8 cellular contexts compared by ENCODE assay signal in the genomic region with DNA sequence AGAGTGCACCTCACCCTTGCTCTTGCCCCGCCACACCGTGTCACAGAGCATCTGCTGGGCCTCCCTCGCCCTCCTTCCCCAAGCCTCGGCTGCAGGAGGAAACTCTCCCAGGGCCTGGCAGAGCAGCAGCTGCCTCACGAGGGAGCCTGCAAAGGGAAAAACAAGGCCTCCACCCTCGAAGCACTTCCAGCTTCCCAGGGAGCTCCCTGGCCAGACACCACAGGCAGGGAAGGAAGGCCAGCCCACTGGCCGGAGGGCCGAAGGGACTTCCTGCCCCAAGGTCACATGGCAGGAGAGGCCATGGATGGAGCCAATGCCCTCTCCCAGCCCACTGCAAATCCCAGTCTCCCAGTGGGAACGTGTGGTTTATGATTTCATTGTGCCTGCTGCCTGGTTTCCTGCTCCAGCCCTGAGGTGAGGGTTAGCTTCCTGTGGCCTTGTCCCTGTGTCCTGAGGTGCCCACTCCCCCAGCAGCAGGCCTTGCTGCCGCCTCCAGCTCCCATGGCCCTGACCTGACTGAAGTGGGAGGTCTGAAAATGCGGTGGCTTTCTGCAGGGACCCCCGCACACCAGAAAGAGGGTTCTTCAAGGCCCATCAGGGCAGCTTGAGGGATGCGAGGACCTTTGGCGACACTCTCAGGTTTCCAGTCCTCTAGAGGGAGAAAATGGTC.
DNase-seq lines count a peak whose midpoint lies in the region; ATAC-seq and TF ChIP-seq lines count a peak whose summit lies in the region.

No MANE protein-coding gene starts in this region.

- POLR2A ChIA-PET in RWPE1 (lab: Yijun Ruan, JAX; ENCODE audit: low non-redundant PET): no interaction called here

- H3K4me3 Mint-ChIP-seq in CD4-positive, CD25-positive, alpha-beta regulatory T cell: peak overlapping the region in 1 of 4 donors; percentile 83

- no peaks in the 10 kb centered on the region for H3K9me3 ChIP-seq in CD4-positive, CD25-positive, alpha-beta regulatory T cell (ENCODE audit: control insufficient read depth in 2 of 2, low read length in 2 of 2)
- no peaks in the 10 kb centered on the region for H3K9me3 ChIP-seq in psoas muscle

- no peak for DNase-seq in CD4-positive, CD25-positive, alpha-beta regulatory T cell
- DNase-seq in RWPE1 (ENCODE audit: low spot score) (no peak), globus pallidus (ENCODE audit: low spot score) (peak; percentile 74), psoas muscle (peak; percentile 77 to 82)

- H3K9me3 Mint-ChIP-seq in CD4-positive, CD25-positive, alpha-beta regulatory T cell: no peaks in the 10 kb centered on the region

- no peak for TF ChIP-seq CTCF in RWPE1 (conservative IDR thresholded peaks at IDR 0.05; ENCODE audit: low read depth)
- no peak for TF ChIP-seq CTCF in psoas muscle (IDR thresholded peaks at IDR 0.05)

- H3K27ac Mint-ChIP-seq in CD4-positive, CD25-positive, alpha-beta regulatory T cell: peak overlapping the region in 2 of 3 donors; percentile 36 to 80

- no peak overlapping the region for H3K27ac ChIP-seq in CD4-positive, CD25-positive, alpha-beta regulatory T cell (ENCODE audit: insufficient read depth, low read length, poor library complexity, severe bottlenecking)
- H3K27ac ChIP-seq in RWPE1 (peak overlapping the region; percentile 37), psoas muscle (peak overlapping the region; percentile 73)

- H3K36me3 ChIP-seq in CD4-positive, CD25-positive, alpha-beta regulatory T cell (ENCODE audit: control insufficient read depth, insufficient read depth, low read length): no peaks in the 10 kb centered on the region
- no peaks in the 10 kb centered on the region for H3K36me3 ChIP-seq in psoas muscle (ENCODE audit: insufficient read depth in 1 of 2, low read depth in 1 of 2)

- H3K27me3 Mint-ChIP-seq in CD4-positive, CD25-positive, alpha-beta regulatory T cell: no peaks in the 10 kb centered on the region

- no peak for ATAC-seq in CD4-positive, CD25-positive, alpha-beta regulatory T cell (ENCODE audit: low read depth in 2 of 2)
- ATAC-seq in psoas muscle (peak in 3 of 4 donors; percentile 17 to 19 (median 19)), HG03457 (IDR thresholded peaks at IDR 0.05; ENCODE audit: unreplicated experiment) (no peak), GM21528 (IDR thresholded peaks at IDR 0.05; ENCODE audit: low FRiP score, unreplicated experiment) (no peak), HG02852 (IDR thresholded peaks at IDR 0.05; ENCODE audit: unreplicated experiment) (no peak), HG02884 (IDR thresholded peaks at IDR 0.05; ENCODE audit: unreplicated experiment) (no peak)

- no peaks in the 10 kb centered on the region for H3K36me3 Mint-ChIP-seq in CD4-positive, CD25-positive, alpha-beta regulatory T cell

- no peaks in the 10 kb centered on the region for H3K27me3 ChIP-seq in CD4-positive, CD25-positive, alpha-beta regulatory T cell (ENCODE audit: control insufficient read depth, insufficient read depth, low read length)
- no peaks in the 10 kb centered on the region for H3K27me3 ChIP-seq in psoas muscle (ENCODE audit: insufficient read depth in 3 of 3, low read length in 2 of 3)

- peaks cover 78% of the 10 kb centered on the region for H3K4me1 ChIP-seq in CD4-positive, CD25-positive, alpha-beta regulatory T cell (ENCODE audit: control insufficient read depth, insufficient read depth, low read length, poor library complexity, severe bottlenecking)
- peaks cover 63% of the 10 kb centered on the region for H3K4me1 ChIP-seq in psoas muscle

- intact Hi-C loops in psoas muscle (cut with DNase I): no loop called here

- peaks cover 11 to 78% (median 41%) of the 10 kb centered on the region in 4 donors for H3K4me1 Mint-ChIP-seq in CD4-positive, CD25-positive, alpha-beta regulatory T cell

- no peak overlapping the region for H3K4me3 ChIP-seq in CD4-positive, CD25-positive, alpha-beta regulatory T cell (ENCODE audit: low read depth, low read length)
- H3K4me3 ChIP-seq in psoas muscle: peak overlapping the region; percentile 30

- CTCF ChIA-PET in RWPE1 (lab: Yijun Ruan, JAX): no interaction called here

- 38 to 62% (median 52%) methylated on average over 14 of the region's 14 CpGs for WGBS in psoas muscle, 3 donors

Comparison
In these comparisons a context has a peak if more than half of its experiments do, and no peak if none do; other contexts are left out.
1. ATAC-seq: peak in psoas muscle (3 of 4); none in CD4-positive, CD25-positive, alpha-beta regulatory T cell (0 of 2), HG03457 (single experiment), GM21528 (single experiment), HG02852 (single experiment) and HG02884 (single experiment).
2. DNase-seq: peak in globus pallidus (single experiment) and psoas muscle (2 of 2); none in CD4-positive, CD25-positive, alpha-beta regulatory T cell (0 of 3) and RWPE1 (single experiment).